In genomic region chr16:30409125-30410060, GRCh38 we compare ENCODE assay signal across 8 cellular contexts. TPM values are rescaled to one million over a fixed set of nuclear protein-coding genes. Genes with fewer than 3 reads are reported as not detected.
DNase-seq lines count a peak whose midpoint lies in the region; ATAC-seq and TF ChIP-seq lines count a peak whose summit lies in the region.

No MANE protein-coding gene starts in this region.

- peak; percentile 84 for DNase-seq in CD14-positive monocyte (ENCODE audit: low spot score)
- DNase-seq in H4 (ENCODE audit: low spot score) = peak; percentile 67
- DNase-seq in NCI-H1694 (lab: John Stamatoyannopoulos, UW) = peak; percentile 87
- peak; percentile 87 to 96 (median 88) for DNase-seq in T-helper 17 cell
- peak; percentile 91 to 96 (median 93) for DNase-seq in adrenal gland
- DNase-seq in left cardiac atrium = peak; percentile 89
- no peak for DNase-seq in vagina (ENCODE audit: extremely low spot score in 2 of 2)

- ATAC-seq in T-helper 17 cell (peak; percentile 69), left cardiac atrium (peak; percentile 64 to 72)

- H3K9me3 Mint-ChIP-seq in CD14-positive monocyte = peaks cover 0 to 2% (median 0%) of the 10 kb centered on the region in 7 donors

- no peaks in the 10 kb centered on the region for H3K36me3 ChIP-seq in adrenal gland (replicated peaks in 1 of 2)
- peaks cover 16% of the 10 kb centered on the region for H3K36me3 ChIP-seq in rectal smooth muscle tissue (ENCODE audit: control insufficient read depth, insufficient read depth, low read length)
- H3K36me3 ChIP-seq in vagina = peaks cover 0 to 5% of the 10 kb centered on the region in 2 donors

- H3K4me1 Mint-ChIP-seq in CD14-positive monocyte (peaks cover 21% of the 10 kb centered on the region), T-helper 17 cell (peaks cover 26% of the 10 kb centered on the region)

- H3K27ac ChIP-seq in adrenal gland (peak overlapping the region in 2 of 5 donors; percentile 41 to 92), rectal smooth muscle tissue (ENCODE audit: low read depth, low read length) (peak overlapping the region; percentile 1), vagina (peak overlapping the region; percentile 39)

- no peaks in the 10 kb centered on the region for H3K9me3 ChIP-seq in T-helper 17 cell (ENCODE audit: control insufficient read depth, low read length, poor library complexity, severe bottlenecking)
- no peaks in the 10 kb centered on the region for H3K9me3 ChIP-seq in adrenal gland (replicated peaks in 1 of 3)
- H3K9me3 ChIP-seq in vagina = no peaks in the 10 kb centered on the region

- TF ChIP-seq CTCF in CD14-positive monocyte (IDR thresholded peaks at IDR 0.05) (peak; percentile 92), adrenal gland (IDR thresholded peaks at IDR 0.05) (peak; percentile 88 to 95 (median 94)), vagina (IDR thresholded peaks at IDR 0.05) (peak; percentile 88 to 90 (median 89))

- peaks cover 0 to 3% (median 0%) of the 10 kb centered on the region in 3 donors for H3K27me3 Mint-ChIP-seq in CD14-positive monocyte (ENCODE audit: low read depth in 3 of 3)
- no peaks in the 10 kb centered on the region for H3K27me3 Mint-ChIP-seq in T-helper 17 cell

- no peak overlapping the region for H3K4me3 ChIP-seq in adrenal gland
- H3K4me3 ChIP-seq in rectal smooth muscle tissue (ENCODE audit: low read length) = no peak overlapping the region
- peak overlapping the region in 1 of 2 donors; percentile 8 for H3K4me3 ChIP-seq in vagina

- H3K4me3 Mint-ChIP-seq in CD14-positive monocyte (no peak overlapping the region), T-helper 17 cell (peak overlapping the region; percentile 33)

- TF ChIP-seq POLR2A in adrenal gland (IDR thresholded peaks at IDR 0.05) (no peak), vagina (IDR thresholded peaks at IDR 0.05) (no peak)

- H3K27ac Mint-ChIP-seq in CD14-positive monocyte (peak overlapping the region in 3 of 7 donors; percentile 54 to 74 (median 71)), T-helper 17 cell (peak overlapping the region; percentile 21)

- intact Hi-C loops in CD14-positive monocyte (cut with micrococcal nuclease) (loop anchor here (2.0 to 10.0 kb wide), 3 partner anchors 39 to 72 kb away; partner anchors contain the start of genes CD2BP2 (in 1 of the 2) and TBC1D10B (in 1 of the 2)), adrenal gland (cut with DNase I) (loop anchor here in 1 of 2 donors (10.0 kb wide), 2 partner anchors 55 to 305 kb away; no protein-coding TSS in a partner anchor), left cardiac atrium (cut with DNase I) (loop anchor here (5.0 to 10.0 kb wide), 3 partner anchors 37 to 315 kb away; partner anchors contain the start of genes CD2BP2 (in 1 of the 2), MYL11 (in 1 of the 2), TBC1D10B (in 1 of the 2) and TBX6 (in 1 of the 2)), vagina (cut with DNase I) (loop anchor here (10.0 kb wide), 1 partner anchor 345 kb away; the partner anchor contains the start of gene ALDOA)

- no peaks in the 10 kb centered on the region for H3K27me3 ChIP-seq in adrenal gland
- no peaks in the 10 kb centered on the region for H3K27me3 ChIP-seq in rectal smooth muscle tissue (ENCODE audit: control insufficient read depth, insufficient read depth, low read length)
- H3K27me3 ChIP-seq in vagina = no peaks in the 10 kb centered on the region

- no peak overlapping the region for H3K9ac ChIP-seq in rectal smooth muscle tissue (ENCODE audit: low read length)

- 26 to 36% (median 30%) methylated on average over 13 to 15 of the region's 15 CpGs for WGBS in adrenal gland, 4 donors

- peaks cover 33 to 36% of the 10 kb centered on the region in 2 donors for H3K4me1 ChIP-seq in adrenal gland (replicated peaks in 1 of 2)
- H3K4me1 ChIP-seq in rectal smooth muscle tissue (ENCODE audit: control insufficient read depth, insufficient read depth, low read length) = peaks cover 14% of the 10 kb centered on the region
- peaks cover 28% of the 10 kb centered on the region for H3K4me1 ChIP-seq in vagina

- H3K36me3 Mint-ChIP-seq in CD14-positive monocyte (peaks cover 7 to 10% of the 10 kb centered on the region in 2 donors), T-helper 17 cell (ENCODE audit: low read depth) (no peaks in the 10 kb centered on the region)

RNA-seq across cellular contexts. Expression of gene ZNF771, which starts 2.0 kb away (rescaled TPM):
- polyA plus RNA-seq in CD14-positive monocyte (under 1 TPM; 0.51 to 0.68 TPM), adrenal gland (10 to 100 TPM in 1 of 3 donors, 1 to 10 TPM in 2; 2.8 to 12.2 (median 9.5) TPM)
- 12.0 and 24.3 TPM in 2 replicates for total RNA-seq in H4 (2014; rRNA removed; shearing (Covaris generic))
- total RNA-seq in T-helper 17 cell (1 to 10 TPM; 1.4 to 1.5 TPM), adrenal gland (10 to 100 TPM in 6 of 8 donors, 1 to 10 TPM in 2; 8.2 to 81.3 (median 16.4) TPM), left cardiac atrium (1 to 10 TPM; 5.9 to 6.2 TPM), vagina (42.7 TPM)

RNA-seq across cellular contexts. Expression of gene ZNF48, which starts 14.2 kb away (rescaled TPM):
- 1 to 10 TPM in 1 of 2 donors, under 1 TPM in 1; 0.67 to 1.4 TPM for polyA plus RNA-seq in CD14-positive monocyte
- total RNA-seq in H4 (2014; rRNA removed; shearing (Covaris generic)) = 4.1 and 7.4 TPM in 2 replicates
- total RNA-seq in T-helper 17 cell = 1 to 10 TPM; 6.2 to 6.7 TPM
- 10 to 100 TPM in 3 of 8 donors, 1 to 10 TPM in 5; 7.3 to 23.8 (median 9.0) TPM for total RNA-seq in adrenal gland
- 1 to 10 TPM; 2.6 to 5.6 (median 4.2) TPM for polyA plus RNA-seq in adrenal gland
- total RNA-seq in left cardiac atrium = 1 to 10 TPM; 5.4 to 6.4 TPM
- total RNA-seq in vagina = 3.4 TPM

RNA-seq across cellular contexts. Expression of gene DCTPP1, which starts 20.4 kb away (rescaled TPM):
- polyA plus RNA-seq in CD14-positive monocyte (10 to 100 TPM; 32.2 to 45.5 TPM), adrenal gland (10 to 100 TPM; 11.7 to 15.2 (median 13.3) TPM)
- total RNA-seq in H4 (2014; rRNA removed; shearing (Covaris generic)) = 11.0 and 28.9 TPM in 2 replicates
- total RNA-seq in T-helper 17 cell (10 to 100 TPM; 17.4 to 19.2 TPM), adrenal gland (10 to 100 TPM; 15.1 to 33.9 (median 29.5) TPM), left cardiac atrium (10 to 100 TPM; 35.1 to 35.5 TPM), vagina (14.5 TPM)

RNA-seq across cellular contexts. Expression of gene SEPTIN1, which starts 27.0 kb away (rescaled TPM):
- polyA plus RNA-seq in CD14-positive monocyte = under 1 TPM; 0.49 to 0.60 TPM
- not detected in 2 replicates for total RNA-seq in H4 (2014; rRNA removed; shearing (Covaris generic))
- 100 to 1,000 TPM; 192 to 220 TPM for total RNA-seq in T-helper 17 cell
- 1 to 10 TPM in 7 of 8 donors, not detected in 1; 1.0 to 5.5 (median 2.8) TPM for total RNA-seq in adrenal gland
- 10 to 100 TPM in 1 of 3 donors, 1 to 10 TPM in 1, under 1 TPM in 1; 0.75 to 19.8 (median 9.3) TPM for polyA plus RNA-seq in adrenal gland
- total RNA-seq in left cardiac atrium = 1 to 10 TPM; 2.0 to 3.4 TPM
- total RNA-seq in vagina = 3.7 TPM

RNA-seq across cellular contexts. Expression of gene MYL11, which starts 34.8 kb away (rescaled TPM):
- polyA plus RNA-seq in CD14-positive monocyte (1 to 10 TPM; 1.6 to 1.9 TPM), adrenal gland (1 to 10 TPM in 1 of 3 donors, not detected in 2; 2.7 TPM)
- not detected in 2 replicates for total RNA-seq in H4 (2014; rRNA removed; shearing (Covaris generic))
- total RNA-seq in T-helper 17 cell (1 to 10 TPM in 1 of 2 donors, not detected in 1; 1.8 TPM), adrenal gland (1 to 10 TPM in 1 of 8 donors, not detected in 7; 2.9 TPM), left cardiac atrium (not detected), vagina (not detected)

Comparison
In these comparisons a context has a peak if more than half of its experiments do, and no peak if none do; other contexts are left out.
1. DNase-seq: peak in CD14-positive monocyte (single experiment), H4 (single experiment), NCI-H1694 (single experiment), T-helper 17 cell (3 of 3), adrenal gland (7 of 7) and left cardiac atrium (single experiment); none in vagina (0 of 2).
2. Peak in every context shown above with its lines, with median percentiles within 50 percentile points of each other: CTCF ChIP-seq.